Comparison of ENCODE assay signal across 1 cellular context in the genomic region with DNA sequence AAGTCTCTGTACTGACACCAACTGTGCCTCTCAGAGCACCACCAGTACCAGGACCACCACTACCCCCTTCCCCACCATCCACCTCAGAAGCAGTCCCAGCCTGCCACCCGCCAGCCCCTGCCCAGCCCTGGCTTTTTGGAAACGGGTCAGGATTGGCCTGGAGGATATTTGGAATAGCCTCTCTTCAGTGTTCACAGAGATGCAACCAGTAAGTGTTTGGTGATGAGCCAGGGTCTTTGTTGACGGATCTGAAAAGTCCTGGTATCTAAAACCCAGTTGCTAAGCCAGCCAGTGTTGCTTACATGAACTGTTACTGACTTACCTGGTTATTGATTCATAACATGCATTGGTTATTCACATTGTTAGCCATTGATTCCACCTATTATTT.
TF ChIP-seq lines count a peak whose summit lies in the region.

No MANE protein-coding gene starts in this region.

TF ChIP-seq in IMR-90, 13 proteins besides CTCF, POLR2A, EP300 and RAD21:
- TF ChIP-seq RCOR1 (IDR thresholded peaks at IDR 0.05; ENCODE audit: insufficient replicate concordance, low read length), result no peak
- TF ChIP-seq BHLHE40 (IDR thresholded peaks at IDR 0.05; ENCODE audit: low read depth, low read length), result no peak
- no peak for TF ChIP-seq MAZ (IDR thresholded peaks at IDR 0.05; ENCODE audit: borderline replicate concordance, low read depth, low read length)
- TF ChIP-seq RFX5 (IDR thresholded peaks at IDR 0.05; ENCODE audit: low read depth, low read length), result no peak
- TF ChIP-seq, protein P1, sequence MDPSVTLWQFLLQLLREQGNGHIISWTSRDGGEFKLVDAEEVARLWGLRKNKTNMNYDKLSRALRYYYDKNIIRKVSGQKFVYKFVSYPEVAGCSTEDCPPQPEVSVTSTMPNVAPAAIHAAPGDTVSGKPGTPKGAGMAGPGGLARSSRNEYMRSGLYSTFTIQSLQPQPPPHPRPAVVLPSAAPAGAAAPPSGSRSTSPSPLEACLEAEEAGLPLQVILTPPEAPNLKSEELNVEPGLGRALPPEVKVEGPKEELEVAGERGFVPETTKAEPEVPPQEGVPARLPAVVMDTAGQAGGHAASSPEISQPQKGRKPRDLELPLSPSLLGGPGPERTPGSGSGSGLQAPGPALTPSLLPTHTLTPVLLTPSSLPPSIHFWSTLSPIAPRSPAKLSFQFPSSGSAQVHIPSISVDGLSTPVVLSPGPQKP (IDR thresholded peaks at IDR 0.05; ENCODE audit: borderline replicate concordance, low read depth, low read length), result no peak
- no peak for TF ChIP-seq CEBPB (IDR thresholded peaks at IDR 0.05; ENCODE audit: low read depth, low read length)
- no peak for TF ChIP-seq USF2 (IDR thresholded peaks at IDR 0.05; ENCODE audit: low read depth, low read length)
- TF ChIP-seq FOS (IDR thresholded peaks at IDR 0.05; ENCODE audit: low read depth, low read length), result no peak
- no peak for TF ChIP-seq MXI1 (IDR thresholded peaks at IDR 0.05; ENCODE audit: borderline replicate concordance, low read depth, low read length)
